ENCODE assay signal across 1 cellular context in the genomic region with DNA sequence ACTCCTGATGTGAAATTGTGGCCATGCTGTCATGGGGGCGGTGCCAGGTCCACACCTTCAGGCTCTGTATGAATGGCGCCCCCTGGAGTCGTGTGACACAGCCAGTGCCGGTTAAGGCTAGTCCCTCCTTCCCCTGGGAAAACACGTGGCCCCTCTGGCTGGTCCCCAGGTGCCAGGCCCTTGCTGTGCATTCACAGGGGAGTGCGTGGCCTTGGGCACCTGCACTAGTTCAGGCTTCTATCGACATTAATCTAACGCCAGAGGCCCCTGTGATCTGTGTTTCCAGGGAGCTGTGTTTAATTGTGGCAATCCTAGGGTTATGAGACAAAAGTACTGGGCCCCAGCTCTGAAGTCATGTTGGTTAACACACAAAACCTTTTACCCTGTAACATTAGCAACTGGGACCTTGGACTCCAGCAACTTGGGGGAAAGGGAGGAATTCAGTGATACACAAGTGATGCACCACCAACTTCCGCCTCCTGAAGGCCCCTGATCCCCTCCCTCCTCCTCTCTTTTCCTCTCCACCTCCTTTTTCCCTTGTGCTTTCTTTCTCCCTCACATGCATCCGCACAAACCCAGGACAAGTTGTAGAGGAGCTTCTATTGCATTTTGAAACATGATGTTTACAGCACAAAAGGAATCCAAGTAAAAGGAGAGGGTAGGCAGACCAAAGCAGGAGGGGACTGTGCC.
TF ChIP-seq lines count a peak whose summit lies in the region.

No MANE protein-coding gene starts in this region.

TF ChIP-seq in HepG2, 621 proteins besides CTCF, POLR2A, EP300 and RAD21 (continued from another document and continues in another):
- TF ChIP-seq, protein P1, sequence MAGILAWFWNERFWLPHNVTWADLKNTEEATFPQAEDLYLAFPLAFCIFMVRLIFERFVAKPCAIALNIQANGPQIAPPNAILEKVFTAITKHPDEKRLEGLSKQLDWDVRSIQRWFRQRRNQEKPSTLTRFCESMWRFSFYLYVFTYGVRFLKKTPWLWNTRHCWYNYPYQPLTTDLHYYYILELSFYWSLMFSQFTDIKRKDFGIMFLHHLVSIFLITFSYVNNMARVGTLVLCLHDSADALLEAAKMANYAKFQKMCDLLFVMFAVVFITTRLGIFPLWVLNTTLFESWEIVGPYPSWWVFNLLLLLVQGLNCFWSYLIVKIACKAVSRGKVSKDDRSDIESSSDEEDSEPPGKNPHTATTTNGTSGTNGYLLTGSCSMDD (CRISPR knock-in tag; IDR thresholded peaks at IDR 0.05) = no peak
- peak; percentile 83 for TF ChIP-seq ZNF124 (CRISPR knock-in tag; IDR thresholded peaks at IDR 0.05)
- TF ChIP-seq ZSCAN29 (CRISPR knock-in tag; conservative IDR thresholded peaks at IDR 0.05) = 0 out of 2 replicates have a peak, but pooled peaks have one; percentile 51
- 0 out of 2 replicates have a peak, but pooled peaks have one; percentile 51 for TF ChIP-seq HOXA5 (CRISPR knock-in tag; IDR thresholded peaks at IDR 0.05)
- TF ChIP-seq, protein P2, sequence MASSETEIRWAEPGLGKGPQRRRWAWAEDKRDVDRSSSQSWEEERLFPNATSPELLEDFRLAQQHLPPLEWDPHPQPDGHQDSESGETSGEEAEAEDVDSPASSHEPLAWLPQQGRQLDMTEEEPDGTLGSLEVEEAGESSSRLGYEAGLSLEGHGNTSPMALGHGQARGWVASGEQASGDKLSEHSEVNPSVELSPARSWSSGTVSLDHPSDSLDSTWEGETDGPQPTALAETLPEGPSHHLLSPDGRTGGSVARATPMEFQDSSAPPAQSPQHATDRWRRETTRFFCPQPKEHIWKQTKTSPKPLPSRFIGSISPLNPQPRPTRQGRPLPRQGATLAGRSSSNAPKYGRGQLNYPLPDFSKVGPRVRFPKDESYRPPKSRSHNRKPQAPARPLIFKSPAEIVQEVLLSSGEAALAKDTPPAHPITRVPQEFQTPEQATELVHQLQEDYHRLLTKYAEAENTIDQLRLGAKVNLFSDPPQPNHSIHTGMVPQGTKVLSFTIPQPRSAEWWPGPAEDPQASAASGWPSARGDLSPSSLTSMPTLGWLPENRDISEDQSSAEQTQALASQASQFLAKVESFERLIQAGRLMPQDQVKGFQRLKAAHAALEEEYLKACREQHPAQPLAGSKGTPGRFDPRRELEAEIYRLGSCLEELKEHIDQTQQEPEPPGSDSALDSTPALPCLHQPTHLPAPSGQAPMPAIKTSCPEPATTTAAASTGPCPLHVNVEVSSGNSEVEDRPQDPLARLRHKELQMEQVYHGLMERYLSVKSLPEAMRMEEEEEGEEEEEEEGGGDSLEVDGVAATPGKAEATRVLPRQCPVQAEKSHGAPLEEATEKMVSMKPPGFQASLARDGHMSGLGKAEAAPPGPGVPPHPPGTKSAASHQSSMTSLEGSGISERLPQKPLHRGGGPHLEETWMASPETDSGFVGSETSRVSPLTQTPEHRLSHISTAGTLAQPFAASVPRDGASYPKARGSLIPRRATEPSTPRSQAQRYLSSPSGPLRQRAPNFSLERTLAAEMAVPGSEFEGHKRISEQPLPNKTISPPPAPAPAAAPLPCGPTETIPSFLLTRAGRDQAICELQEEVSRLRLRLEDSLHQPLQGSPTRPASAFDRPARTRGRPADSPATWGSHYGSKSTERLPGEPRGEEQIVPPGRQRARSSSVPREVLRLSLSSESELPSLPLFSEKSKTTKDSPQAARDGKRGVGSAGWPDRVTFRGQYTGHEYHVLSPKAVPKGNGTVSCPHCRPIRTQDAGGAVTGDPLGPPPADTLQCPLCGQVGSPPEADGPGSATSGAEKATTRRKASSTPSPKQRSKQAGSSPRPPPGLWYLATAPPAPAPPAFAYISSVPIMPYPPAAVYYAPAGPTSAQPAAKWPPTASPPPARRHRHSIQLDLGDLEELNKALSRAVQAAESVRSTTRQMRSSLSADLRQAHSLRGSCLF (CRISPR knock-in tag; IDR thresholded peaks at IDR 0.05; ENCODE audit: borderline replicate concordance) = no peak
- peak; percentile 85 for TF ChIP-seq ARID4A (CRISPR knock-in tag; IDR thresholded peaks at IDR 0.05; ENCODE audit: borderline replicate concordance)
- TF ChIP-seq ZNF883 (CRISPR knock-in tag; IDR thresholded peaks at IDR 0.05; ENCODE audit: not compliant biosample characterization) = peak; percentile 24
- TF ChIP-seq, protein P3, sequence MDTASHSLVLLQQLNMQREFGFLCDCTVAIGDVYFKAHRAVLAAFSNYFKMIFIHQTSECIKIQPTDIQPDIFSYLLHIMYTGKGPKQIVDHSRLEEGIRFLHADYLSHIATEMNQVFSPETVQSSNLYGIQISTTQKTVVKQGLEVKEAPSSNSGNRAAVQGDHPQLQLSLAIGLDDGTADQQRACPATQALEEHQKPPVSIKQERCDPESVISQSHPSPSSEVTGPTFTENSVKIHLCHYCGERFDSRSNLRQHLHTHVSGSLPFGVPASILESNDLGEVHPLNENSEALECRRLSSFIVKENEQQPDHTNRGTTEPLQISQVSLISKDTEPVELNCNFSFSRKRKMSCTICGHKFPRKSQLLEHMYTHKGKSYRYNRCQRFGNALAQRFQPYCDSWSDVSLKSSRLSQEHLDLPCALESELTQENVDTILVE (CRISPR knock-in tag; IDR thresholded peaks at IDR 0.05) = peak; percentile 25; the same call in 1 of the 2 replicates
- TF ChIP-seq TBP (CRISPR knock-in tag; IDR thresholded peaks at IDR 0.05) = no peak
- TF ChIP-seq HINFP (CRISPR knock-in tag; IDR thresholded peaks at IDR 0.05; ENCODE audit: low read depth) = 0 out of 2 replicates have a peak, but pooled peaks have one; percentile 23
- TF ChIP-seq, protein P4, sequence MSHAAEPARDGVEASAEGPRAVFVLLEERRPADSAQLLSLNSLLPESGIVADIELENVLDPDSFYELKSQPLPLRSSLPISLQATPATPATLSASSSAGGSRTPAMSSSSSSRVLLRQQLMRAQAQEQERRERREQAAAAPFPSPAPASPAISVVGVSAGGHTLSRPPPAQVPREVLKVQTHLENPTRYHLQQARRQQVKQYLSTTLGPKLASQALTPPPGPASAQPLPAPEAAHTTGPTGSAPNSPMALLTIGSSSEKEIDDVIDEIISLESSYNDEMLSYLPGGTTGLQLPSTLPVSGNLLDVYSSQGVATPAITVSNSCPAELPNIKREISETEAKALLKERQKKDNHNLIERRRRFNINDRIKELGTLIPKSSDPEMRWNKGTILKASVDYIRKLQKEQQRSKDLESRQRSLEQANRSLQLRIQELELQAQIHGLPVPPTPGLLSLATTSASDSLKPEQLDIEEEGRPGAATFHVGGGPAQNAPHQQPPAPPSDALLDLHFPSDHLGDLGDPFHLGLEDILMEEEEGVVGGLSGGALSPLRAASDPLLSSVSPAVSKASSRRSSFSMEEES (CRISPR knock-in tag; IDR thresholded peaks at IDR 0.05) = peak; percentile 75; the same call in 1 of the 2 replicates
- TF ChIP-seq RERE (CRISPR knock-in tag; IDR thresholded peaks at IDR 0.05; ENCODE audit: low read depth) = peak; percentile 28; the same call in 1 of the 2 replicates
- peak; percentile 90 for TF ChIP-seq ELF3 (CRISPR knock-in tag; IDR thresholded peaks at IDR 0.05)
- TF ChIP-seq, protein P5, sequence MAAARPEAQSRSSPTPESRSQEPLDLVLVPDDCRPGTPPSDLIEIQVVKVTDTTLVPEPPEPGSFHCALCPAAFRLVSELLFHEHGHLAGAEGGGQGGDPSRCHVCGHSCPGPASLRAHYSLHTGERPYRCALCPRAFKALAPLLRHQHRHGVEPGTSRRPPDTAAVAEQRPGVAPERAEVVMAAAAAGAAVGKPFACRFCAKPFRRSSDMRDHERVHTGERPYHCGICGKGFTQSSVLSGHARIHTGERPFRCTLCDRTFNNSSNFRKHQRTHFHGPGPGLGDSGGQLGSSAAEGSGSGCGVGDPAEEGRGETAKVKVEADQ (CRISPR knock-in tag; IDR thresholded peaks at IDR 0.05; ENCODE audit: borderline replicate concordance) = peak; percentile 27; the same call in 1 of the 2 replicates
- TF ChIP-seq THYN1 (CRISPR knock-in tag; IDR thresholded peaks at IDR 0.05; ENCODE audit: borderline replicate concordance, low read depth) = no peak
- no peak for TF ChIP-seq PTBP1 (IDR thresholded peaks at IDR 0.05; ENCODE audit: low read depth, low read length, poor library complexity, severe bottlenecking)
- TF ChIP-seq MED13 (CRISPR knock-in tag; IDR thresholded peaks at IDR 0.05) = 0 out of 2 replicates have a peak, but pooled peaks have one; percentile 35
- no peak for TF ChIP-seq SOX13 (IDR thresholded peaks at IDR 0.05)
- TF ChIP-seq SOX13 (CRISPR knock-in tag; conservative IDR thresholded peaks at IDR 0.05 in 1 of 2, IDR thresholded peaks at IDR 0.05 in 1 of 2) = peak in 1 of 2 experiments; percentile 30; a peak in 1 of 4 replicates
- peak; percentile 78; the same call in 1 of the 2 replicates for TF ChIP-seq IRX3 (CRISPR knock-in tag; IDR thresholded peaks at IDR 0.05; ENCODE audit: borderline replicate concordance, low read depth)
